ENCODE assay signal across 9 cellular contexts in genomic region chr9:114324965-114325364, GRCh38. TPM values are rescaled to one million over a fixed set of nuclear protein-coding genes. Genes with fewer than 3 reads are reported as not detected.
DNase-seq lines count a peak whose midpoint lies in the region; ATAC-seq, FAIRE-seq and TF ChIP-seq lines count a peak whose summit lies in the region.
"Not testable (repeated sequence)": the region's sequence is repeated elsewhere in the genome, so short reads cannot be mapped to it uniquely, and the experiment has no call there.
"Had no signal": no experiment of that assay in that cellular context is flagged by ENCODE, and none has a peak within 500 bp of the region (broad histone marks: within the 10 kb centered on the region; RNA-seq: fewer than 3 reads in every experiment).

No MANE protein-coding gene starts in this region.

- not testable (repeated sequence) for H4K5ac ChIP-seq in H9 (ENCODE audit: insufficient read length, low read depth, low read length)

- 87% methylated on average over 6 of the region's 9 CpGs for WGBS in A549 (ENCODE audit: missing lambda C conversion rate)
- WGBS in H9 (ENCODE audit: extremely low coverage, insufficient read length, low lambda C conversion rate), result no CpG with 5 or more reads among the region's 9 CpGs
- 1% methylated on average over 7 of the region's 9 CpGs for WGBS in K562 (ENCODE audit: insufficient coverage, low coverage, missing lambda C conversion rate)
- WGBS in right lobe of liver (ENCODE audit: insufficient coverage, low coverage, low lambda C conversion rate, missing lambda C conversion rate), result 40% methylated on average over 3 of the region's 9 CpGs
- 89% methylated on average over 9 of the region's 9 CpGs for WGBS in smooth muscle cell (ENCODE audit: low lambda C conversion rate)

- TF ChIP-seq RAD21 in A549 (conservative IDR thresholded peaks at IDR 0.05 in 1 of 2, IDR thresholded peaks at IDR 0.05 in 1 of 2); K562 (CRISPR knock-in tag; conservative IDR thresholded peaks at IDR 0.05 in 1 of 2, IDR thresholded peaks at IDR 0.05 in 1 of 2): not testable (repeated sequence)

- TF ChIP-seq EP300 in A549 (IDR thresholded peaks at IDR 0.05); K562 (IDR thresholded peaks at IDR 0.05; ENCODE audit: low read length): not testable (repeated sequence)

- H4K8ac ChIP-seq in H9 (replicated peaks; ENCODE audit: insufficient read length, low read depth, low read length), result not testable (repeated sequence)

- H3K4me2 ChIP-seq in A549; H9 (ENCODE audit: insufficient read depth, insufficient read length, low read length); K562 (ENCODE audit: insufficient read depth, low read length); smooth muscle cell: not testable (repeated sequence)

- H3T11ph ChIP-seq in H9 (ENCODE audit: low read length), result not testable (repeated sequence)

- not testable (repeated sequence) for H3K27ac Mint-ChIP-seq in H9; naive thymus-derived CD4-positive, alpha-beta T cell

- not testable (repeated sequence) for FAIRE-seq in A549 (lab: Jason Lieb, UNC); K562 (lab: Jason Lieb, UNC); kidney (lab: Jason Lieb, UNC)

- not testable (repeated sequence) for H2AFZ ChIP-seq in H9 (ENCODE audit: low read length); K562 (ENCODE audit: low read depth, low read length); smooth muscle cell (ENCODE audit: low read depth)

- not testable (repeated sequence) for H2BK20ac ChIP-seq in H9 (ENCODE audit: low read depth, low read length, poor library complexity, severe bottlenecking)

- BruUV-seq in K562 (replicated peaks; lab: Mats Ljungman, UMichigan), result not testable (repeated sequence)

- ATAC-seq in A549, result peak; percentile 15 to 21; a peak in 2 of 6 replicates
- peak; percentile 45 for ATAC-seq in K562
- not testable (repeated sequence) for ATAC-seq in right lobe of liver
- ATAC-seq in naive thymus-derived CD4-positive, alpha-beta T cell, result peak; percentile 17

- not testable (repeated sequence) for H3K27me3 Mint-ChIP-seq in H9 (ENCODE audit: low read depth); naive thymus-derived CD4-positive, alpha-beta T cell

- not testable (repeated sequence) for H3K27ac ChIP-seq in A549; H9 (ENCODE audit: insufficient read length, low read depth, low read length); K562 (ENCODE audit: extremely low read depth, low read depth, low read length); kidney (ENCODE audit: low read depth in 2 of 2, low read length in 2 of 2); naive thymus-derived CD4-positive, alpha-beta T cell (ENCODE audit: low read depth, low read length); smooth muscle cell (ENCODE audit: low read depth)
- H3K27ac ChIP-seq in right lobe of liver, result peak overlapping the region in 2 of 3 donors; percentile 70 to 73

- intact Hi-C loops in K562 (cut with micrococcal nuclease); kidney (cut with DNase I); right lobe of liver (cut with DNase I); naive thymus-derived CD4-positive, alpha-beta T cell (cut with micrococcal nuclease): not testable (repeated sequence)

- H3K9me1 ChIP-seq in K562 (ENCODE audit: control insufficient read depth, insufficient read depth, low read length), result not testable (repeated sequence)

- H3K9ac ChIP-seq in H9 (ENCODE audit: extremely low read depth, insufficient read length, low read length); K562 (ENCODE audit: insufficient read depth in 1 of 2, low read depth in 2 of 2, low read length in 2 of 2); kidney (ENCODE audit: low read length in 2 of 2); smooth muscle cell (ENCODE audit: low read depth): not testable (repeated sequence)

- CTCF ChIA-PET in A549 (lab: Yijun Ruan, JAX), result interaction anchor here (1.0 kb wide), 1 partner anchor 217 kb away, joined by 3 read pairs; no protein-coding TSS in a partner anchor
- CTCF ChIA-PET in K562 (lab: Yijun Ruan, JAX; ENCODE audit: low intra/inter-chr PET ratio), result not testable (repeated sequence)
- CTCF ChIA-PET in naive thymus-derived CD4-positive, alpha-beta T cell (lab: Charles Lee), result interaction anchor here (1.7 kb wide), 1 partner anchor 329 kb away, joined by 3 read pairs; no protein-coding TSS in a partner anchor

- not testable (repeated sequence) for H3K4me3 Mint-ChIP-seq in H9; naive thymus-derived CD4-positive, alpha-beta T cell

- H3F3A ChIP-seq in smooth muscle cell (ENCODE audit: low read depth), result not testable (repeated sequence)

- H3K9me3 ChIP-seq in A549; H9 (ENCODE audit: control insufficient read depth, low read depth, low read length); K562 (replicated peaks; ENCODE audit: control insufficient read depth, insufficient read depth, low read depth, low read length); kidney (ENCODE audit: control insufficient read depth in 1 of 2, low read length in 2 of 2); right lobe of liver; naive thymus-derived CD4-positive, alpha-beta T cell (ENCODE audit: control insufficient read depth in 2 of 3, low read length in 3 of 3); smooth muscle cell (replicated peaks; ENCODE audit: low read depth): not testable (repeated sequence)

- DNase-seq in A549 (ENCODE audit: low read depth in 1 of 2, low spot score in 1 of 2); K562 (ENCODE audit: extremely low read depth in 1 of 4, low spot score in 3 of 4); right lobe of liver; naive thymus-derived CD4-positive, alpha-beta T cell: not testable (repeated sequence)
- DNase-seq in H9 (peak; percentile 47), kidney (peak; percentile 19), smooth muscle cell (lab: John Stamatoyannopoulos, UW; ENCODE audit: unreplicated experiment) (peak; percentile 22)

- H3K36me3 Mint-ChIP-seq in H9 (ENCODE audit: insufficient read depth in 1 of 3, low read depth in 3 of 3); naive thymus-derived CD4-positive, alpha-beta T cell: not testable (repeated sequence)

- H4K20me1 ChIP-seq in H9 (ENCODE audit: control insufficient read depth, insufficient read depth, insufficient read length); K562 (replicated peaks; ENCODE audit: control insufficient read depth, insufficient read depth, low read length); smooth muscle cell (ENCODE audit: low read depth): not testable (repeated sequence)

- not testable (repeated sequence) for H3K4me1 ChIP-seq in A549; H9 (ENCODE audit: insufficient read depth, low read length); K562 (replicated peaks in 1 of 2; ENCODE audit: control insufficient read depth in 2 of 2, insufficient read depth in 2 of 2, low read length in 2 of 2); kidney (ENCODE audit: control insufficient read depth in 1 of 2, insufficient read depth in 1 of 2, low read depth in 1 of 2, low read length in 2 of 2); naive thymus-derived CD4-positive, alpha-beta T cell (ENCODE audit: control insufficient read depth in 2 of 2, insufficient read depth in 2 of 2, low read length in 2 of 2); smooth muscle cell (ENCODE audit: low read depth)
- peaks cover 0 to 31% (median 2%) of the 10 kb centered on the region in 4 donors for H3K4me1 ChIP-seq in right lobe of liver

- TF ChIP-seq CTCF in A549 (IDR thresholded peaks at IDR 0.05); H9 (conservative IDR thresholded peaks at IDR 0.05); K562 (IDR thresholded peaks at IDR 0.05 in 2 of 3, conservative IDR thresholded peaks at IDR 0.05 in 1 of 3; ENCODE audit: insufficient read depth in 2 of 3, low read depth in 1 of 3, low read length in 3 of 3); kidney (IDR thresholded peaks at IDR 0.05; ENCODE audit: borderline replicate concordance, extremely low read depth, insufficient read depth); right lobe of liver (IDR thresholded peaks at IDR 0.05); smooth muscle cell (IDR thresholded peaks at IDR 0.05; ENCODE audit: borderline replicate concordance, insufficient read depth, poor library complexity, severe bottlenecking): not testable (repeated sequence)

- not testable (repeated sequence) for H3K56ac ChIP-seq in H9 (ENCODE audit: insufficient read length, low read depth, low read length)

- H2BK5ac ChIP-seq in H9 (ENCODE audit: insufficient read length, low read length), result not testable (repeated sequence)

- not testable (repeated sequence) for H3K79me1 ChIP-seq in H9 (ENCODE audit: insufficient read depth, low read depth, low read length, poor library complexity, severe bottlenecking)

- TF ChIP-seq POLR2A in A549 (IDR thresholded peaks at IDR 0.05; ENCODE audit: low read length); K562 (conservative IDR thresholded peaks at IDR 0.05); right lobe of liver (IDR thresholded peaks at IDR 0.05): not testable (repeated sequence)

- not testable (repeated sequence) for H2BK12ac ChIP-seq in H9 (ENCODE audit: insufficient read length, low read depth, low read length)

- not testable (repeated sequence) for H2AK5ac ChIP-seq in H9 (ENCODE audit: insufficient read length, low read length)

- H3K27me3 ChIP-seq in H9 (ENCODE audit: insufficient read depth, low read length); right lobe of liver; naive thymus-derived CD4-positive, alpha-beta T cell (ENCODE audit: control insufficient read depth in 2 of 2, insufficient read depth in 2 of 2, low read length in 2 of 2); smooth muscle cell (ENCODE audit: low read depth): not testable (repeated sequence)
- peaks cover 29 to 56% of the 10 kb centered on the region in 2 experiments; a peak in 4 of 5 replicates for H3K27me3 ChIP-seq in K562 (ENCODE audit: control insufficient read depth in 2 of 2, insufficient read depth in 2 of 2, low read length in 2 of 2)

- H3K23ac ChIP-seq in H9 (ENCODE audit: insufficient read length, low read depth, low read length), result not testable (repeated sequence)

- not testable (repeated sequence) for H2BK15ac ChIP-seq in H9 (ENCODE audit: low read depth, low read length)

- not testable (repeated sequence) for H3K4ac ChIP-seq in H9 (ENCODE audit: low read depth, low read length)

- in situ Hi-C loops in K562 (cut with MboI), result not testable (repeated sequence)

- not testable (repeated sequence) for H3K23me2 ChIP-seq in H9 (ENCODE audit: insufficient read length, low read depth, low read length, poor library complexity, severe bottlenecking)

- not testable (repeated sequence) for H3K4me1 Mint-ChIP-seq in H9; naive thymus-derived CD4-positive, alpha-beta T cell

- not testable (repeated sequence) for H4K91ac ChIP-seq in H9 (ENCODE audit: insufficient read length, low read depth, low read length)

- not testable (repeated sequence) for H3K14ac ChIP-seq in H9 (ENCODE audit: insufficient read depth, low read length)

- not testable (repeated sequence) for H3K4me3 ChIP-seq in A549; K562; kidney (ENCODE audit: low read length in 2 of 2); naive thymus-derived CD4-positive, alpha-beta T cell (ENCODE audit: low read length); smooth muscle cell
- H3K4me3 ChIP-seq in right lobe of liver, result peak overlapping the region; percentile 48 to 72 (median 69)

- H3K79me2 ChIP-seq in H9 (ENCODE audit: insufficient read depth, low read length); K562 (ENCODE audit: control insufficient read depth, insufficient read depth, low read length); smooth muscle cell (ENCODE audit: low read depth): not testable (repeated sequence)

- not testable (repeated sequence) for H2BK120ac ChIP-seq in H9 (ENCODE audit: low read depth, low read length, poor library complexity, severe bottlenecking)

- not testable (repeated sequence) for H3K36me3 ChIP-seq in K562 (ENCODE audit: control insufficient read depth, insufficient read depth, low read length); kidney (ENCODE audit: control insufficient read depth in 1 of 2, insufficient read depth in 2 of 2, low read length in 2 of 2); naive thymus-derived CD4-positive, alpha-beta T cell (ENCODE audit: control insufficient read depth in 2 of 3, insufficient read depth in 3 of 3, low read length in 3 of 3); smooth muscle cell (ENCODE audit: low read depth)
- peaks cover 0 to 10% (median 6%) of the 10 kb centered on the region in 4 donors for H3K36me3 ChIP-seq in right lobe of liver

- not testable (repeated sequence) for H3K9me3 Mint-ChIP-seq in H9; naive thymus-derived CD4-positive, alpha-beta T cell

- POLR2A ChIA-PET in A549 (lab: Yijun Ruan, JAX); naive thymus-derived CD4-positive, alpha-beta T cell (lab: Charles Lee): not testable (repeated sequence)
- POLR2A ChIA-PET in K562 (lab: Yijun Ruan, JAX), result interaction anchor here (0.6 kb wide), 1 partner anchor 42 kb away, joined by 3 read pairs; no protein-coding TSS in a partner anchor

- not testable (repeated sequence) for H3K18ac ChIP-seq in H9 (ENCODE audit: insufficient read length, low read depth, low read length)

RNA-seq across cellular contexts. Expression of gene ORM1, which starts 2.1 kb away (rescaled TPM):
- polyA plus RNA-seq in A549 (2011; rRNA removed) (0.19 and 0.22 TPM in 2 replicates), A549 (2017; fragmentation: RNase III; extraction: RNeasy Plus Mini Kit Qiagen cat#74134 plus additional on column Dnase treatment) (0.12 TPM in 1 of 3 replicates, not detected in the others), K562 (2011; rRNA removed) (not detected in 2 replicates), K562 (2014; fragmentation: Illumina TruSeq; extraction: Trizol) (not detected in 2 replicates), K562 (2014; fragmentation: Nextera tagmentation; extraction: Ambion mirVana) (not detected), K562 (2014; rRNA removed) (not detected in 2 replicates), kidney (ENCODE audit: insufficient read depth, low read depth, low replicate concordance) (0.73 TPM), smooth muscle cell (0.46 and 0.74 TPM in 2 replicates)
- polyA plus RNA-seq in A549 (2012; cell fraction: cytosol; rRNA removed), result 0.14 TPM in 1 of 2 replicates, not detected in the other
- not detected in 2 replicates for polyA plus RNA-seq in A549 (2012; cell fraction: nucleus; rRNA removed)
- polyA minus RNA-seq in A549 (2011; rRNA and poly(A)+ RNA removed), result 0.37 TPM in 1 of 2 replicates, not detected in the other
- total RNA-seq in H9 (2021) (4.0 and 4.4 TPM in 2 replicates), K562 (2014; rRNA removed) (not detected in 2 replicates), K562 (2014; rRNA removed; fragmentation: Illumina TruSeq; extraction: Trizol) (not detected in 2 replicates), K562 (2015; rRNA removed; fragmentation: Illumina TruSeq; extraction: Trizol) (not detected in 2 replicates), K562 (2021) (2.9 and 3.4 TPM in 2 replicates), kidney (not detected), right lobe of liver (over 10,000 TPM; 11,577 to 28,471 (median 22,756) TPM), smooth muscle cell (not detected in 2 replicates)
- total RNA-seq in K562 (2011; cell fraction: chromatin; rRNA removed; ENCODE audit: low replicate concordance), result not detected in 2 replicates
- not detected in 2 replicates for total RNA-seq in K562 (2011; cell fraction: nucleolus; rRNA removed)
- not detected in 2 replicates for total RNA-seq in K562 (2011; cell fraction: nucleoplasm; rRNA removed)
- polyA plus RNA-seq in K562 (2011; cell fraction: cytosol; rRNA removed), result not detected in 2 replicates
- polyA plus RNA-seq in K562 (2011; cell fraction: nucleus; rRNA removed), result not detected in 2 replicates
- not detected in 2 replicates for polyA plus RNA-seq in K562 (2012)
- not detected in 2 replicates for polyA minus RNA-seq in K562 (2011; rRNA and poly(A)+ RNA removed)
- polyA minus RNA-seq in K562 (2011; cell fraction: cytosol; rRNA and poly(A)+ RNA removed), result not detected in 2 replicates
- polyA minus RNA-seq in K562 (2011; cell fraction: nucleus; rRNA and poly(A)+ RNA removed), result not detected in 2 replicates
- total RNA-seq in naive thymus-derived CD4-positive, alpha-beta T cell, result under 1 TPM in 1 of 5 experiments, not detected in 4; 0.29 TPM
- not detected for polyA plus RNA-seq in naive thymus-derived CD4-positive, alpha-beta T cell
- total RNA-seq: Calu3; CD4-positive, alpha-beta T cell had no signal

RNA-seq across cellular contexts. Expression of gene ORM2, which starts 4.7 kb away (rescaled TPM):
- polyA plus RNA-seq in A549 (2011; rRNA removed), result 0.10 and 0.16 TPM in 2 replicates
- not detected in 2 replicates for polyA plus RNA-seq in A549 (2012; cell fraction: cytosol; rRNA removed)
- not detected in 2 replicates for polyA plus RNA-seq in A549 (2012; cell fraction: nucleus; rRNA removed)
- polyA plus RNA-seq in A549 (2017; fragmentation: RNase III; extraction: RNeasy Plus Mini Kit Qiagen cat#74134 plus additional on column Dnase treatment), result not detected in 3 replicates
- not detected in 2 replicates for polyA minus RNA-seq in A549 (2011; rRNA and poly(A)+ RNA removed)
- total RNA-seq in H9 (2021), result 1.2 and 1.4 TPM in 2 replicates
- not detected in 2 replicates for total RNA-seq in K562 (2011; cell fraction: chromatin; rRNA removed; ENCODE audit: low replicate concordance)
- not detected in 2 replicates for total RNA-seq in K562 (2011; cell fraction: nucleolus; rRNA removed)
- not detected in 2 replicates for total RNA-seq in K562 (2011; cell fraction: nucleoplasm; rRNA removed)
- total RNA-seq in K562 (2014; rRNA removed), result not detected in 2 replicates
- total RNA-seq in K562 (2014; rRNA removed; fragmentation: Illumina TruSeq; extraction: Trizol), result not detected in 2 replicates
- total RNA-seq in K562 (2015; rRNA removed; fragmentation: Illumina TruSeq; extraction: Trizol), result not detected in 2 replicates
- 0.98 and 1.5 TPM in 2 replicates for total RNA-seq in K562 (2021)
- polyA plus RNA-seq in K562 (2011; rRNA removed), result not detected in 2 replicates
- polyA plus RNA-seq in K562 (2011; cell fraction: cytosol; rRNA removed), result not detected in 2 replicates
- not detected in 2 replicates for polyA plus RNA-seq in K562 (2011; cell fraction: nucleus; rRNA removed)
- not detected in 2 replicates for polyA plus RNA-seq in K562 (2012)
- polyA plus RNA-seq in K562 (2014; fragmentation: Illumina TruSeq; extraction: Trizol), result not detected in 2 replicates
- polyA plus RNA-seq in K562 (2014; fragmentation: Nextera tagmentation; extraction: Ambion mirVana), result not detected
- polyA plus RNA-seq in K562 (2014; rRNA removed), result not detected in 2 replicates
- not detected in 2 replicates for polyA minus RNA-seq in K562 (2011; rRNA and poly(A)+ RNA removed)
- polyA minus RNA-seq in K562 (2011; cell fraction: cytosol; rRNA and poly(A)+ RNA removed), result 2.5 TPM in 1 of 2 replicates, not detected in the other
- polyA minus RNA-seq in K562 (2011; cell fraction: nucleus; rRNA and poly(A)+ RNA removed), result not detected in 2 replicates
- not detected for total RNA-seq in kidney
- not detected for polyA plus RNA-seq in kidney (ENCODE audit: insufficient read depth, low read depth, low replicate concordance)
- total RNA-seq in right lobe of liver, result 1,000 to 10,000 TPM; 3,162 to 5,107 (median 3,869) TPM
- not detected for total RNA-seq in naive thymus-derived CD4-positive, alpha-beta T cell
- not detected for polyA plus RNA-seq in naive thymus-derived CD4-positive, alpha-beta T cell
- total RNA-seq in smooth muscle cell, result 0.27 TPM in 1 of 2 replicates, not detected in the other
- not detected in 2 replicates for polyA plus RNA-seq in smooth muscle cell
- total RNA-seq: Calu3; CD4-positive, alpha-beta T cell had no signal

Comparison
In these comparisons a context has a peak if more than half of its experiments do, and no peak if none do; other contexts are left out.
1. RNA of gene ORM1, which starts 2.1 kb away (total RNA-seq): 11,577 to 28,471 TPM in right lobe of liver; 4.0 to 4.4 TPM in H9, 2.9 to 3.4 TPM in K562, not detected in kidney (single experiment), 0.29 TPM in naive thymus-derived CD4-positive, alpha-beta T cell and not detected in smooth muscle cell; every median in the first group is over 1,000 times any median in the second.
2. RNA of gene ORM2, which starts 4.7 kb away (total RNA-seq): 3,162 to 5,107 TPM in right lobe of liver; 1.2 to 1.4 TPM in H9, not detected in kidney (single experiment), 0.98 to 1.5 TPM in K562, not detected in naive thymus-derived CD4-positive, alpha-beta T cell and 0.27 TPM in smooth muscle cell; every median in the first group is over 1,000 times any median in the second.